In the genomic region with DNA sequence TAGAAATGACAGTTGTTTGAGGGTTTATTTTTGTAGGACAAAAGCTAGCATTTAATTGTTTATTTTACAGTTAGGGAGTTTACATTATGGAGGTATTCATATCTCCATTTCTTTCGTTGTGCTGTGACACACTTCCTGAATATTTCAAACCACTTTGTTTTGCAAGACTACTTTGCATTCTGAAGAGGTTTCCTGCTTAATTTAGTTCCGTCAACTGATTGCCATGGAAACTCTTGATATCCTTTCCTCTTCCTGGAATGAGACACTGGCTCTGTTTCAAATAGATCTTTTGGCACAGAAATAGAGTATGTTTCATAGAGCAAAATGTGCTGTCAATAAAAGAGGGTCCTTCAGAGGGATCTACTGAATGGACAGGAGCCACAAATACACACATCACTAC, we compare ENCODE assay signal across 8 cellular contexts.
DNase-seq lines count a peak whose midpoint lies in the region; ATAC-seq and TF ChIP-seq lines count a peak whose summit lies in the region.

No MANE protein-coding gene starts in this region.

- no peak for TF ChIP-seq CTCF in AG09319 (IDR thresholded peaks at IDR 0.05; ENCODE audit: low read depth, low read length)

- POLR2A ChIA-PET in activated CD8-positive, alpha-beta T cell treated with anti-CD3 and anti-CD28 coated beads, Interleukin-2, amount 10 ng/mL, durations not matched to agents 7 days and 5 days (lab: Charles Lee), result no interaction called here

- no peak for ATAC-seq in activated CD8-positive, alpha-beta T cell treated with anti-CD3 and anti-CD28 coated beads, Interleukin-2, amount 10 ng/mL, durations not matched to agents 7 days and 5 days
- ATAC-seq in GM18858 (IDR thresholded peaks at IDR 0.05; ENCODE audit: unreplicated experiment) (no peak), HG03159 (IDR thresholded peaks at IDR 0.05; ENCODE audit: unreplicated experiment) (no peak)

- CTCF ChIA-PET in activated CD8-positive, alpha-beta T cell treated with anti-CD3 and anti-CD28 coated beads, Interleukin-2, amount 10 ng/mL, durations not matched to agents 7 days and 5 days (lab: Charles Lee), result no interaction called here

- peaks cover 51% of the 10 kb centered on the region for H3K4me1 Mint-ChIP-seq in activated CD8-positive, alpha-beta T cell treated with anti-CD3 and anti-CD28 coated beads, Interleukin-2, amount 10 ng/mL, durations not matched to agents 7 days and 5 days (ENCODE audit: low read depth)

- peak overlapping the region; percentile 64 for H3K27ac Mint-ChIP-seq in activated CD8-positive, alpha-beta T cell treated with anti-CD3 and anti-CD28 coated beads, Interleukin-2, amount 10 ng/mL, durations not matched to agents 7 days and 5 days

- peak; percentile 92 for DNase-seq in AG09319 (ENCODE audit: extremely low read depth, low read depth)
- peak; percentile 73 to 74 for DNase-seq in Kasumi-1 (lab: John Stamatoyannopoulos, UW)
- no peak for DNase-seq in activated CD8-positive, alpha-beta T cell treated with anti-CD3 and anti-CD28 coated beads, Interleukin-2, amount 10 ng/mL, durations not matched to agents 7 days and 5 days
- DNase-seq in left kidney (ENCODE audit: low read depth, low spot score), result peak; percentile 46
- no peak for DNase-seq in NCI-H2196 treated with DMSO at 0.1 percent for 48 hours (lab: John Stamatoyannopoulos, UW; ENCODE audit: unreplicated experiment)
- no peak for DNase-seq in stimulated activated CD4-positive, alpha-beta T cell treated with anti-CD3 and anti-CD28 coated beads, Interleukin-12 subunit alpha, Interleukin-12 subunit beta, amount 100 ng/mL, for 4 hours

- H3K36me3 Mint-ChIP-seq in activated CD8-positive, alpha-beta T cell treated with anti-CD3 and anti-CD28 coated beads, Interleukin-2, amount 10 ng/mL, durations not matched to agents 7 days and 5 days (ENCODE audit: low read depth), result peaks cover 4% of the 10 kb centered on the region

- no peak overlapping the region for H3K4me3 Mint-ChIP-seq in activated CD8-positive, alpha-beta T cell treated with anti-CD3 and anti-CD28 coated beads, Interleukin-2, amount 10 ng/mL, durations not matched to agents 7 days and 5 days

- H3K9me3 Mint-ChIP-seq in activated CD8-positive, alpha-beta T cell treated with anti-CD3 and anti-CD28 coated beads, Interleukin-2, amount 10 ng/mL, durations not matched to agents 7 days and 5 days (ENCODE audit: insufficient read depth), result no peaks in the 10 kb centered on the region

- peaks cover 4% of the 10 kb centered on the region for H3K27me3 Mint-ChIP-seq in activated CD8-positive, alpha-beta T cell treated with anti-CD3 and anti-CD28 coated beads, Interleukin-2, amount 10 ng/mL, durations not matched to agents 7 days and 5 days (ENCODE audit: low read depth)

Comparison
In these comparisons a context has a peak if more than half of its experiments do, and no peak if none do; other contexts are left out.
1. DNase-seq: peak in AG09319 (single experiment), Kasumi-1 (2 of 2) and left kidney (single experiment); none in activated CD8-positive, alpha-beta T cell treated with anti-CD3 and anti-CD28 coated beads, Interleukin-2, amount 10 ng/mL, durations not matched to agents 7 days and 5 days (single experiment), NCI-H2196 treated with DMSO at 0.1 percent for 48 hours (single experiment) and stimulated activated CD4-positive, alpha-beta T cell treated with anti-CD3 and anti-CD28 coated beads, Interleukin-12 subunit alpha, Interleukin-12 subunit beta, amount 100 ng/mL, for 4 hours (single experiment).